Comparison of ENCODE assay signal across 30 cellular contexts in genomic region chr10:49759787-49760551, GRCh38. TPM values are rescaled to one million over a fixed set of nuclear protein-coding genes. Genes with fewer than 3 reads are reported as not detected.
DNase-seq lines count a peak whose midpoint lies in the region; ATAC-seq and TF ChIP-seq lines count a peak whose summit lies in the region.
"Had no signal": no experiment of that assay in that cellular context is flagged by ENCODE, and none has a peak within 500 bp of the region (broad histone marks: within the 10 kb centered on the region; RNA-seq: fewer than 3 reads in every experiment).

No MANE protein-coding gene starts in this region.

- H3K36me3 Mint-ChIP-seq in neural crest cell (ENCODE audit: low read depth) = no peaks in the 10 kb centered on the region
- peaks cover 0 to 12% of the 10 kb centered on the region in 2 donors for H3K36me3 Mint-ChIP-seq in activated naive CD4-positive, alpha-beta T cell treated with anti-CD3 and anti-CD28 coated beads, Interleukin-2, amount 50 U/mL, for 72 hours
- no peaks in the 10 kb centered on the region for H3K36me3 Mint-ChIP-seq in activated T-helper 2 cell treated with anti-CD3 and anti-CD28 coated beads, Interferon-gamma antibody, Interleukin-2, Interleukin-4, amounts not matched to agents 10 μg/mL and 5 μg/mL and 100 μg/mL, durations not matched to agents 14 hours and 24 hours and 36 hours (ENCODE audit: low read depth)
- H3K36me3 Mint-ChIP-seq: CD4-positive, alpha-beta memory T cell; mesothelial cell of epicardium had no signal

- intact Hi-C loops in activated T-helper 2 cell treated with anti-CD3 and anti-CD28 coated beads, Interferon-gamma antibody, Interleukin-2, Interleukin-4, amounts not matched to agents 10 μg/mL and 5 μg/mL and 100 μg/mL, durations not matched to agents 14 hours and 24 hours and 36 hours (cut with micrococcal nuclease) = no loop called here

- DNase-seq in COLO668 (lab: John Stamatoyannopoulos, UW; ENCODE audit: unreplicated experiment) = peak; percentile 4
- peak; percentile 4 for DNase-seq in GM20000 (ENCODE audit: low spot score)
- DNase-seq in foreskin keratinocyte = peak in 1 of 2 donors; percentile 22
- no peak for DNase-seq in neural crest cell (ENCODE audit: low read depth, low spot score)
- DNase-seq in NCI-H2227 (lab: John Stamatoyannopoulos, UW; ENCODE audit: unreplicated experiment) = no peak
- DNase-seq in activated naive CD4-positive, alpha-beta T cell treated with anti-CD3 and anti-CD28 coated beads, Interleukin-2, amount 50 U/mL, for 72 hours (ENCODE audit: low spot score in 2 of 2) = no peak
- no peak for DNase-seq in activated T-helper 2 cell treated with anti-CD3 and anti-CD28 coated beads, Interferon-gamma antibody, Interleukin-2, Interleukin-4, amounts not matched to agents 10 μg/mL and 5 μg/mL and 100 μg/mL, durations not matched to agents 14 hours and 24 hours and 36 hours (ENCODE audit: low spot score)
- DNase-seq: activated CD4-positive, CD25-positive, alpha-beta regulatory T cell treated with anti-CD3 and anti-CD28 coated beads, Interleukin-2, amount 50 U/mL, for 72 hours; activated CD8-positive, alpha-beta T cell treated with anti-CD3 and anti-CD28 coated beads for 36 hours; activated gamma-delta T cell; CD4-positive, alpha-beta memory T cell; DMS153; effector CD4-positive, alpha-beta T cell; GF-D8; IMR-90; naive thymus-derived CD8-positive, alpha-beta T cell; NCI-H1417; NCI-H510A; ovary; Peyer's patch; stimulated activated CD4-positive, alpha-beta T cell treated with anti-CD3 and anti-CD28 coated beads, Interleukin-12 subunit alpha, Interleukin-12 subunit beta, amount 100 ng/mL, for 4 hours; stimulated activated CD4-positive, alpha-beta T cell treated with anti-CD3 and anti-CD28 coated beads, Interleukin-4, amount 100 ng/mL, for 24 hours; stimulated activated naive CD4-positive, alpha-beta T cell treated with Interleukin-2 at 50 U/mL for 16 hours; T-helper 1 cell; tibial artery had no signal

- H3K4me1 Mint-ChIP-seq in neural crest cell = peaks cover 9% of the 10 kb centered on the region
- H3K4me1 Mint-ChIP-seq in activated T-helper 2 cell treated with anti-CD3 and anti-CD28 coated beads, Interferon-gamma antibody, Interleukin-2, Interleukin-4, amounts not matched to agents 10 μg/mL and 5 μg/mL and 100 μg/mL, durations not matched to agents 14 hours and 24 hours and 36 hours (ENCODE audit: low read depth) = no peaks in the 10 kb centered on the region

- H3K27me3 Mint-ChIP-seq in neural crest cell (ENCODE audit: low read depth) = peaks cover 21% of the 10 kb centered on the region
- H3K27me3 Mint-ChIP-seq in activated T-helper 2 cell treated with anti-CD3 and anti-CD28 coated beads, Interferon-gamma antibody, Interleukin-2, Interleukin-4, amounts not matched to agents 10 μg/mL and 5 μg/mL and 100 μg/mL, durations not matched to agents 14 hours and 24 hours and 36 hours (ENCODE audit: low read depth) = peaks cover 7% of the 10 kb centered on the region

- peak; percentile 5 for ATAC-seq in foreskin keratinocyte
- no peak for ATAC-seq in activated naive CD4-positive, alpha-beta T cell treated with anti-CD3 and anti-CD28 coated beads, Interleukin-2, amount 50 U/mL, for 72 hours
- ATAC-seq: activated CD8-positive, alpha-beta T cell treated with anti-CD3 and anti-CD28 coated beads for 36 hours; HCT116; heart left ventricle; left lung; naive thymus-derived CD8-positive, alpha-beta T cell; right cardiac atrium had no signal

- peak overlapping the region; percentile 74 for H3K4me3 Mint-ChIP-seq in neural crest cell
- no peak overlapping the region for H3K4me3 Mint-ChIP-seq in activated T-helper 2 cell treated with anti-CD3 and anti-CD28 coated beads, Interferon-gamma antibody, Interleukin-2, Interleukin-4, amounts not matched to agents 10 μg/mL and 5 μg/mL and 100 μg/mL, durations not matched to agents 14 hours and 24 hours and 36 hours (ENCODE audit: low read depth)
- H3K4me3 Mint-ChIP-seq: activated CD8-positive, alpha-beta T cell treated with anti-CD3 and anti-CD28 coated beads for 36 hours had no signal

- peaks cover 33% of the 10 kb centered on the region for H3K27me3 ChIP-seq in foreskin keratinocyte
- H3K27me3 ChIP-seq: ovary, Peyer's patch had no signal

- H3K27ac Mint-ChIP-seq in neural crest cell (ENCODE audit: unreplicated experiment) = no peak overlapping the region
- no peak overlapping the region for H3K27ac Mint-ChIP-seq in activated naive CD4-positive, alpha-beta T cell treated with anti-CD3 and anti-CD28 coated beads, Interleukin-2, amount 50 U/mL, for 72 hours
- H3K27ac Mint-ChIP-seq in activated T-helper 2 cell treated with anti-CD3 and anti-CD28 coated beads, Interferon-gamma antibody, Interleukin-2, Interleukin-4, amounts not matched to agents 10 μg/mL and 5 μg/mL and 100 μg/mL, durations not matched to agents 14 hours and 24 hours and 36 hours = no peak overlapping the region
- H3K27ac Mint-ChIP-seq: activated CD8-positive, alpha-beta T cell treated with anti-CD3 and anti-CD28 coated beads for 36 hours; CD4-positive, alpha-beta memory T cell; mesothelial cell of epicardium; naive thymus-derived CD8-positive, alpha-beta T cell had no signal

- no peak overlapping the region for H3K27ac ChIP-seq in foreskin keratinocyte
- H3K27ac ChIP-seq: heart left ventricle, left lung, ovary, Peyer's patch, tibial artery had no signal

- H3K9me3 Mint-ChIP-seq in neural crest cell = no peaks in the 10 kb centered on the region
- peaks cover 3 to 4% of the 10 kb centered on the region in 2 donors for H3K9me3 Mint-ChIP-seq in activated naive CD4-positive, alpha-beta T cell treated with anti-CD3 and anti-CD28 coated beads, Interleukin-2, amount 50 U/mL, for 72 hours
- no peaks in the 10 kb centered on the region for H3K9me3 Mint-ChIP-seq in activated T-helper 2 cell treated with anti-CD3 and anti-CD28 coated beads, Interferon-gamma antibody, Interleukin-2, Interleukin-4, amounts not matched to agents 10 μg/mL and 5 μg/mL and 100 μg/mL, durations not matched to agents 14 hours and 24 hours and 36 hours
- H3K9me3 Mint-ChIP-seq: activated CD8-positive, alpha-beta T cell treated with anti-CD3 and anti-CD28 coated beads for 36 hours; mesothelial cell of epicardium had no signal

- TF ChIP-seq CTCF in GM20000 (IDR thresholded peaks at IDR 0.05; ENCODE audit: extremely low read depth, missing control alignments) = no peak
- no peak for TF ChIP-seq CTCF in foreskin keratinocyte (conservative IDR thresholded peaks at IDR 0.05)
- no peak for TF ChIP-seq CTCF in neural crest cell (conservative IDR thresholded peaks at IDR 0.05)

- H3K4me1 ChIP-seq in foreskin keratinocyte = no peaks in the 10 kb centered on the region

RNA-seq across cellular contexts. Expression of gene OGDHL, which starts 2.2 kb away (rescaled TPM):
- total RNA-seq in foreskin keratinocyte = 0.27 and 0.28 TPM in 2 replicates
- 0.16 and 0.19 TPM in 2 replicates for polyA plus RNA-seq in foreskin keratinocyte
- total RNA-seq in neural crest cell = 10.1 and 10.6 TPM in 2 replicates
- under 1 TPM; 0.14 to 0.27 TPM for total RNA-seq in activated naive CD4-positive, alpha-beta T cell treated with anti-CD3 and anti-CD28 coated beads, Interleukin-2, amount 50 U/mL, for 72 hours
- 3.7 and 3.9 TPM in 2 replicates for total RNA-seq in activated T-helper 2 cell treated with anti-CD3 and anti-CD28 coated beads, Interferon-gamma antibody, Interleukin-2, Interleukin-4, amounts not matched to agents 10 μg/mL and 5 μg/mL and 100 μg/mL, durations not matched to agents 14 hours and 24 hours and 36 hours
- total RNA-seq: CD4-positive, alpha-beta memory T cell; naive thymus-derived CD8-positive, alpha-beta T cell had no signal
- polyA plus RNA-seq: CD4-positive, alpha-beta memory T cell; naive thymus-derived CD8-positive, alpha-beta T cell had no signal

Comparison
In these comparisons a context has a peak if more than half of its experiments do, and no peak if none do; other contexts are left out.
1. DNase-seq: peak in COLO668 (single experiment) and GM20000 (single experiment); none in neural crest cell (single experiment), NCI-H2227 (single experiment), activated naive CD4-positive, alpha-beta T cell treated with anti-CD3 and anti-CD28 coated beads, Interleukin-2, amount 50 U/mL, for 72 hours (0 of 2) and activated T-helper 2 cell treated with anti-CD3 and anti-CD28 coated beads, Interferon-gamma antibody, Interleukin-2, Interleukin-4, amounts not matched to agents 10 μg/mL and 5 μg/mL and 100 μg/mL, durations not matched to agents 14 hours and 24 hours and 36 hours (single experiment).